Comparison of ENCODE assay signal across 13 cellular contexts in genomic region chr4:152264106-152264505, GRCh38.
DNase-seq lines count a peak whose midpoint lies in the region; TF ChIP-seq lines count a peak whose summit lies in the region.
"Had no signal": no experiment of that assay in that cellular context is flagged by ENCODE, and none has a peak within 500 bp of the region (broad histone marks: within the 10 kb centered on the region; RNA-seq: fewer than 3 reads in every experiment).

No MANE protein-coding gene starts in this region.

- no peak for TF ChIP-seq EP300 in esophagus muscularis mucosa (IDR thresholded peaks at IDR 0.05)

- peaks cover 0 to under 1% (median 0%) of the 10 kb centered on the region in 4 donors for H3K4me1 ChIP-seq in esophagus muscularis mucosa
- H3K4me1 ChIP-seq in smooth muscle cell (ENCODE audit: low read depth) = peaks cover 2% of the 10 kb centered on the region
- H3K4me1 ChIP-seq: BE2C had no signal

- H3K4me3 ChIP-seq in esophagus muscularis mucosa = no peak overlapping the region
- H3K4me3 ChIP-seq in smooth muscle cell = no peak overlapping the region
- H3K4me3 ChIP-seq: A549, HAP-1 had no signal

- no peak for TF ChIP-seq POLR2A in esophagus muscularis mucosa (IDR thresholded peaks at IDR 0.05; ENCODE audit: low read depth)

- H3K27me3 ChIP-seq in esophagus muscularis mucosa (no peaks in the 10 kb centered on the region), smooth muscle cell (ENCODE audit: low read depth) (no peaks in the 10 kb centered on the region)
- H3K27me3 ChIP-seq: BE2C had no signal

- H2AFZ ChIP-seq in smooth muscle cell (ENCODE audit: low read depth) = no peak overlapping the region

- DNase-seq in NCI-H146 (lab: John Stamatoyannopoulos, UW) (peak; percentile 67), NCI-H69 (lab: John Stamatoyannopoulos, UW) (peak; percentile 1), esophagus muscularis mucosa (ENCODE audit: extremely low spot score) (peak; percentile 79), smooth muscle cell (lab: John Stamatoyannopoulos, UW; ENCODE audit: unreplicated experiment) (no peak), GM20000 (ENCODE audit: low spot score) (no peak), epidermal melanocyte (ENCODE audit: insufficient read length, low spot score) (no peak)
- DNase-seq: BE2C; CD4-positive, alpha-beta memory T cell; DND-41; GDM1 had no signal

- no peak overlapping the region for H3K4me2 ChIP-seq in smooth muscle cell

- no peaks in the 10 kb centered on the region for H3F3A ChIP-seq in smooth muscle cell (ENCODE audit: low read depth)

- H3K9me3 ChIP-seq in esophagus muscularis mucosa (peaks cover 0 to 6% (median 3%) of the 10 kb centered on the region in 4 donors), smooth muscle cell (replicated peaks; ENCODE audit: low read depth) (no peaks in the 10 kb centered on the region)
- H3K9me3 ChIP-seq: BE2C, HAP-1 had no signal

- WGBS in esophagus muscularis mucosa = 92% methylated on average over 5 of the region's 5 CpGs
- WGBS in smooth muscle cell (ENCODE audit: low lambda C conversion rate) = 94% methylated on average over 5 of the region's 5 CpGs

- H4K20me1 ChIP-seq in smooth muscle cell (ENCODE audit: low read depth) = no peaks in the 10 kb centered on the region

- TF ChIP-seq CTCF in esophagus muscularis mucosa (IDR thresholded peaks at IDR 0.05) (no peak), smooth muscle cell (IDR thresholded peaks at IDR 0.05; ENCODE audit: borderline replicate concordance, insufficient read depth, poor library complexity, severe bottlenecking) (no peak), GM20000 (IDR thresholded peaks at IDR 0.05; ENCODE audit: extremely low read depth, missing control alignments) (no peak)

- intact Hi-C loops in esophagus muscularis mucosa (cut with DNase I) = no loop called here

- no peaks in the 10 kb centered on the region for H3K79me2 ChIP-seq in smooth muscle cell (ENCODE audit: low read depth)

- no peak overlapping the region for H3K9ac ChIP-seq in smooth muscle cell (ENCODE audit: low read depth)

- H3K36me3 ChIP-seq in esophagus muscularis mucosa = no peaks in the 10 kb centered on the region
- peaks cover 3% of the 10 kb centered on the region for H3K36me3 ChIP-seq in smooth muscle cell (ENCODE audit: low read depth)
- H3K36me3 ChIP-seq: BE2C, HAP-1 had no signal

- no peak overlapping the region for H3K27ac ChIP-seq in esophagus muscularis mucosa (replicated peaks in 1 of 4)
- H3K27ac ChIP-seq in smooth muscle cell (ENCODE audit: low read depth) = peak overlapping the region; percentile 84
- H3K27ac ChIP-seq: A549, C4-2B had no signal

Comparison
In these comparisons a context has a peak if more than half of its experiments do, and no peak if none do; other contexts are left out.
1. DNase-seq: peak in NCI-H146 (single experiment), NCI-H69 (single experiment) and esophagus muscularis mucosa (single experiment); none in smooth muscle cell (single experiment), GM20000 (single experiment) and epidermal melanocyte (single experiment).